ENCODE assay signal across 13 cellular contexts in genomic region chr1:16138772-16139221, GRCh38. TPM values are rescaled to one million over a fixed set of nuclear protein-coding genes. Genes with fewer than 3 reads are reported as not detected.
DNase-seq lines count a peak whose midpoint lies in the region; ATAC-seq and TF ChIP-seq lines count a peak whose summit lies in the region.
"Had no signal": no experiment of that assay in that cellular context is flagged by ENCODE, and none has a peak within 500 bp of the region (broad histone marks: within the 10 kb centered on the region; RNA-seq: fewer than 3 reads in every experiment).

No MANE protein-coding gene starts in this region.

- H2AFZ ChIP-seq in GM23338, result no peak overlapping the region

- no peaks in the 10 kb centered on the region for H3K9me3 Mint-ChIP-seq in GM23338
- H3K9me3 Mint-ChIP-seq: natural killer cell treated with Interleukin-12 subunit alpha and Interleukin-12 subunit beta and Interleukin-15 and Interleukin-18, amount 100 ng/mL, for 72 hours had no signal

- H4K20me1 ChIP-seq in GM23338 (replicated peaks; ENCODE audit: insufficient read depth), result peaks cover 21% of the 10 kb centered on the region

- DNase-seq in GM23338 (ENCODE audit: low spot score) (no peak), SJSA1 (ENCODE audit: low read depth in 1 of 2, low spot score in 2 of 2) (peak in 1 of 2 experiments; percentile 49), fibroblast of pulmonary artery (ENCODE audit: low read depth) (no peak), psoas muscle (no peak), head of caudate nucleus (no peak), DMS 273 treated with DMSO at 0.1 percent for 48 hours (lab: John Stamatoyannopoulos, UW) (no peak), NCI-H446 (lab: John Stamatoyannopoulos, UW) (no peak)
- DNase-seq: NCI-H1092; stimulated activated CD4-positive, alpha-beta T cell treated with anti-CD3 and anti-CD28 coated beads, Interleukin-4, amount 100 ng/mL, for 4 hours; WERI-Rb-1 had no signal

- WGBS in psoas muscle, 3 donors, result 64 to 69% (median 69%) methylated on average over 9 of the region's 9 CpGs

- H3K27me3 ChIP-seq in GM23338 (ENCODE audit: insufficient read depth) (no peaks in the 10 kb centered on the region), SJSA1 (replicated peaks) (no peaks in the 10 kb centered on the region), psoas muscle (ENCODE audit: insufficient read depth in 3 of 3, low read length in 2 of 3) (peaks cover 0 to 4% (median 2%) of the 10 kb centered on the region in 3 donors)
- H3K27me3 ChIP-seq: tibial nerve had no signal

- intact Hi-C loops in psoas muscle (cut with DNase I), result no loop called here
- intact Hi-C loops in head of caudate nucleus (cut with DNase I), result no loop called here

- H3K27ac ChIP-seq in GM23338 (ENCODE audit: low read depth) (no peak overlapping the region), SJSA1 (peak overlapping the region; percentile 57), psoas muscle (peak overlapping the region; percentile 10)
- H3K27ac ChIP-seq: WERI-Rb-1 had no signal

- H3K4me3 ChIP-seq in GM23338 (no peak overlapping the region), SJSA1 (no peak overlapping the region), fibroblast of pulmonary artery (replicated peaks; ENCODE audit: low read depth, low read length) (no peak overlapping the region), psoas muscle (no peak overlapping the region)
- H3K4me3 ChIP-seq: tibial nerve had no signal

- H3K4me2 ChIP-seq in GM23338, result no peak overlapping the region

- ATAC-seq in GM23338, result no peak
- peak in 3 of 4 donors; percentile 33 to 41 (median 40) for ATAC-seq in psoas muscle
- no peak for ATAC-seq in HG03354 (IDR thresholded peaks at IDR 0.05; ENCODE audit: poor library complexity, severe bottlenecking, unreplicated experiment)

- H3K27ac Mint-ChIP-seq in GM23338, result peak overlapping the region; percentile 76
- H3K27ac Mint-ChIP-seq: natural killer cell treated with Interleukin-12 subunit alpha and Interleukin-12 subunit beta and Interleukin-15 and Interleukin-18, amount 100 ng/mL, for 72 hours had no signal

- H3K79me2 ChIP-seq in GM23338 (replicated peaks; ENCODE audit: insufficient read depth), result peaks cover 48% of the 10 kb centered on the region

- peaks cover 23% of the 10 kb centered on the region; the same call in 1 of the 2 replicates for H3K4me1 ChIP-seq in GM23338 (ENCODE audit: insufficient read depth)
- peaks cover 51% of the 10 kb centered on the region for H3K4me1 ChIP-seq in SJSA1 (replicated peaks)
- peaks cover 15% of the 10 kb centered on the region for H3K4me1 ChIP-seq in psoas muscle

- no peaks in the 10 kb centered on the region for H3K9me3 ChIP-seq in SJSA1 (replicated peaks)
- no peaks in the 10 kb centered on the region for H3K9me3 ChIP-seq in psoas muscle
- H3K9me3 ChIP-seq: tibial nerve had no signal

- TF ChIP-seq CTCF in GM23338 (conservative IDR thresholded peaks at IDR 0.05; ENCODE audit: low read depth in 2 of 2) (no peak), fibroblast of pulmonary artery (IDR thresholded peaks at IDR 0.05; ENCODE audit: low read length, missing control alignments) (peak; percentile 3), psoas muscle (IDR thresholded peaks at IDR 0.05) (no peak)

- peaks cover 29% of the 10 kb centered on the region for H3K4me1 Mint-ChIP-seq in GM23338

- H3K36me3 ChIP-seq in GM23338 (ENCODE audit: insufficient read depth), result peaks cover 8% of the 10 kb centered on the region
- peaks cover 91% of the 10 kb centered on the region for H3K36me3 ChIP-seq in SJSA1
- peaks cover 0 to 15% of the 10 kb centered on the region in 2 donors for H3K36me3 ChIP-seq in psoas muscle (ENCODE audit: insufficient read depth in 1 of 2, low read depth in 1 of 2)
- H3K36me3 ChIP-seq: WERI-Rb-1 had no signal

- H3K9me2 ChIP-seq in GM23338 (ENCODE audit: insufficient read depth), result no peaks in the 10 kb centered on the region

- no peak overlapping the region for H3K4me3 Mint-ChIP-seq in GM23338
- H3K4me3 Mint-ChIP-seq: natural killer cell treated with Interleukin-12 subunit alpha and Interleukin-12 subunit beta and Interleukin-15 and Interleukin-18, amount 100 ng/mL, for 72 hours had no signal

- peaks cover 66% of the 10 kb centered on the region for H3K36me3 Mint-ChIP-seq in GM23338 (ENCODE audit: low read depth)
- H3K36me3 Mint-ChIP-seq: natural killer cell treated with Interleukin-12 subunit alpha and Interleukin-12 subunit beta and Interleukin-15 and Interleukin-18, amount 100 ng/mL, for 72 hours had no signal

- H3K27me3 Mint-ChIP-seq in GM23338 (ENCODE audit: insufficient read depth, low read depth, poor library complexity), result peaks cover 13% of the 10 kb centered on the region

- H3F3A ChIP-seq in GM23338 (replicated peaks; ENCODE audit: low read depth), result no peaks in the 10 kb centered on the region; the same call in 1 of the 2 replicates

TF ChIP-seq in GM23338, 12 proteins besides CTCF, POLR2A, EP300 and RAD21:
- TF ChIP-seq ZNF114 (CRISPR knock-in tag; IDR thresholded peaks at IDR 0.05), result no peak
- TF ChIP-seq REST (IDR thresholded peaks at IDR 0.05; ENCODE audit: unreplicated experiment), result no peak
- no peak for TF ChIP-seq STAT1 (IDR thresholded peaks at IDR 0.05; ENCODE audit: unreplicated experiment)
- no peak for TF ChIP-seq EZH2phosphoT487 (IDR thresholded peaks at IDR 0.05; ENCODE audit: unreplicated experiment)
- TF ChIP-seq ZNF331 (CRISPR knock-in tag; IDR thresholded peaks at IDR 0.05; ENCODE audit: low read depth), result no peak
- no peak for TF ChIP-seq CREB1 (CRISPR knock-in tag; IDR thresholded peaks at IDR 0.05; ENCODE audit: low read depth)
- TF ChIP-seq ETS1 (IDR thresholded peaks at IDR 0.05), result no peak

RNA-seq across cellular contexts. Expression of gene EPHA2, which starts 17.1 kb away (rescaled TPM):
- total RNA-seq in GM23338 (2014; rRNA removed; shearing (Covaris generic)), result 35.0 and 51.2 TPM in 2 replicates
- polyA plus RNA-seq in GM23338 (2016; fragmentation: Nextera tagmentation; extraction: Ambion mirVana), result 7.5 and 8.5 TPM in 2 replicates
- total RNA-seq in SJSA1 (2014; rRNA removed; shearing (Covaris generic)), result 44.0 and 51.0 TPM in 2 replicates
- 1 to 10 TPM; 3.0 to 7.0 (median 3.5) TPM for total RNA-seq in psoas muscle
- polyA plus RNA-seq in psoas muscle, result 1 to 10 TPM; 1.3 to 8.0 (median 1.5) TPM
- total RNA-seq: natural killer cell treated with Interleukin-12 subunit alpha and Interleukin-12 subunit beta and Interleukin-15 and Interleukin-18, amount 100 ng/mL, for 72 hours had no signal

Comparison
In these comparisons a context has a peak if more than half of its experiments do, and no peak if none do; other contexts are left out.
1. ATAC-seq: peak in psoas muscle (3 of 4); none in GM23338 (single experiment) and HG03354 (single experiment).